In the genomic region with DNA sequence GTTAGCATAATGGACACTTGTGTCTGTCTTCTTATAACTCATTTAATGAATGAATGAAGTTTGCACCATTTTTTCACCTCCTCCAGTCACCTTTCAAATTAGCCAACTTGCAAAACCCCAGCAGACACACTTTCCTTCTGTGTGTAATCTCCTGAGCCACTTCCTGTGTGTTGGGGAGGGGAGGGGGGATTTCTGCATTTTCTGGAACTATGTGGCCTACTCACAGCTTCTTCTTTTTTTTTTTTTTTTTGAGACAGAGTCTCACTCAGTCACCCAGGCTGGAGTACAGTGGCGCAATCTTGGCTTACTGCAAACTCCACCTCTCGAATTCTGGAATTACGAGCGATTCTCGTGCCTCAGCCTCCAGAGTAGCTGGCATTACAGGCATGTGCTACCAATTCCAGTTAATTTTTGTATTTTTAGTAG, we compare ENCODE assay signal across 10 cellular contexts. TPM values are rescaled to one million over a fixed set of nuclear protein-coding genes. Genes with fewer than 3 reads are reported as not detected.
DNase-seq lines count a peak whose midpoint lies in the region; ATAC-seq and TF ChIP-seq lines count a peak whose summit lies in the region.
"Had no signal": no experiment of that assay in that cellular context is flagged by ENCODE, and none has a peak within 500 bp of the region (broad histone marks: within the 10 kb centered on the region; RNA-seq: fewer than 3 reads in every experiment).

No MANE protein-coding gene starts in this region.

- H3K4ac ChIP-seq in IMR-90 (ENCODE audit: low read depth, low read length): no peak overlapping the region

- H2BK15ac ChIP-seq in IMR-90 (ENCODE audit: low read depth, low read length): no peak overlapping the region

- CTCF ChIA-PET in IMR-90 (lab: Yijun Ruan, JAX): no interaction called here

- dilution Hi-C loops in IMR-90 (cut with HindIII; ENCODE audit: low sequenced_read_pairs, unreplicated experiment): no loop called here

- no peaks in the 10 kb centered on the region for H3K9me3 Mint-ChIP-seq in activated naive CD8-positive, alpha-beta T cell treated with anti-CD3 and anti-CD28 coated beads, Interleukin-2, amount 10 ng/mL, durations not matched to agents 7 days and 5 days

- H3K4me3 Mint-ChIP-seq in activated naive CD8-positive, alpha-beta T cell treated with anti-CD3 and anti-CD28 coated beads, Interleukin-2, amount 10 ng/mL, durations not matched to agents 7 days and 5 days: peak overlapping the region; percentile 9

- in situ Hi-C loops in IMR-90 (cut with MboI; ENCODE audit: low sequenced_read_pairs): no loop called here

- intact Hi-C loops in IMR-90 (cut with micrococcal nuclease): no loop called here
- intact Hi-C loops in lower lobe of right lung (cut with DNase I): no loop called here

- no peak overlapping the region for H3K56ac ChIP-seq in IMR-90 (ENCODE audit: extremely low read depth, insufficient read depth, low read length)

- TF ChIP-seq RAD21 in IMR-90 (IDR thresholded peaks at IDR 0.05; ENCODE audit: low read length): no peak

- no peak overlapping the region for H2BK5ac ChIP-seq in IMR-90 (ENCODE audit: low read depth, low read length, poor library complexity, severe bottlenecking)

- H3K18ac ChIP-seq in IMR-90 (ENCODE audit: low read depth, low read length): no peak overlapping the region

- no peaks in the 10 kb centered on the region for H3K36me3 Mint-ChIP-seq in activated naive CD8-positive, alpha-beta T cell treated with anti-CD3 and anti-CD28 coated beads, Interleukin-2, amount 10 ng/mL, durations not matched to agents 7 days and 5 days

- H4K8ac ChIP-seq in IMR-90 (ENCODE audit: low read depth in 2 of 2, low read length in 2 of 2): no peak overlapping the region

- no TSS peak for BruUV-seq in IMR-90 (replicated peaks; lab: Mats Ljungman, UMichigan)

- H3K9me1 ChIP-seq in IMR-90 (ENCODE audit: insufficient read depth, low read length): no peaks in the 10 kb centered on the region

- no peaks in the 10 kb centered on the region for H4K20me1 ChIP-seq in BLaER1 treated with 17β-estradiol and CSF1 and Interleukin-3, amounts not matched to agents 10 nM and 100 nM
- H4K20me1 ChIP-seq in IMR-90 (ENCODE audit: insufficient read depth, low read length) (no peaks in the 10 kb centered on the region), MM.1S (ENCODE audit: insufficient read depth, low read length) (no peaks in the 10 kb centered on the region)

- peaks cover 0 to 11% (median 0%) of the 10 kb centered on the region in 11 experiments; a peak in 2 of 22 replicates for H3K36me3 ChIP-seq in BLaER1 treated with 17β-estradiol and CSF1 and Interleukin-3, amounts not matched to agents 10 nM and 100 nM
- no peaks in the 10 kb centered on the region for H3K36me3 ChIP-seq in IMR-90 (ENCODE audit: control insufficient read depth, insufficient read depth, low read length)
- H3K36me3 ChIP-seq in lower lobe of right lung: no peaks in the 10 kb centered on the region
- no peaks in the 10 kb centered on the region for H3K36me3 ChIP-seq in MM.1S (replicated peaks; ENCODE audit: insufficient read depth, low read length)
- no peaks in the 10 kb centered on the region for H3K36me3 ChIP-seq in H7 (replicated peaks; ENCODE audit: control insufficient read depth, insufficient read depth, low read length)

- H3K4me2 ChIP-seq in BLaER1 treated with 17β-estradiol and CSF1 and Interleukin-3, amounts not matched to agents 10 nM and 100 nM: peak overlapping the region; percentile 31 to 98 (median 81); a peak in 20 of 22 replicates
- H3K4me2 ChIP-seq in IMR-90 (ENCODE audit: low read depth, low read length) (no peak overlapping the region), MM.1S (ENCODE audit: low read depth, low read length) (no peak overlapping the region)

- ATAC-seq in IMR-90 (ENCODE audit: low read depth) (no peak), lower lobe of right lung (peak; percentile 55 to 73), GM21619 (IDR thresholded peaks at IDR 0.05; ENCODE audit: unreplicated experiment) (no peak)
- peak; percentile 80 for ATAC-seq in activated naive CD8-positive, alpha-beta T cell treated with anti-CD3 and anti-CD28 coated beads, Interleukin-2, amount 10 ng/mL, durations not matched to agents 7 days and 5 days (ENCODE audit: low read depth)

- no peak overlapping the region for H2BK20ac ChIP-seq in IMR-90 (ENCODE audit: low read depth, low read length)

- H3K4me3 ChIP-seq in BLaER1 treated with 17β-estradiol and CSF1 and Interleukin-3, amounts not matched to agents 10 nM and 100 nM: no peak overlapping the region
- H3K4me3 ChIP-seq in IMR-90 (ENCODE audit: insufficient read depth, low read depth, low read length) (no peak overlapping the region), lower lobe of right lung (no peak overlapping the region), MM.1S (ENCODE audit: low read length) (no peak overlapping the region), H7 (ENCODE audit: insufficient read depth, low read depth, low read length) (no peak overlapping the region)
- H3K4me3 ChIP-seq: psoas muscle had no signal

- H3K9me2 ChIP-seq in MM.1S (replicated peaks; ENCODE audit: insufficient read depth, low read length): no peaks in the 10 kb centered on the region

- peaks cover 0 to 11% (median 0%) of the 10 kb centered on the region in 11 experiments; a peak in 2 of 22 replicates for H3K9me3 ChIP-seq in BLaER1 treated with 17β-estradiol and CSF1 and Interleukin-3, amounts not matched to agents 10 nM and 100 nM (replicated peaks in 1 of 11)
- H3K9me3 ChIP-seq in IMR-90 (ENCODE audit: control insufficient read depth, insufficient read depth, low read length) (no peaks in the 10 kb centered on the region), lower lobe of right lung (no peaks in the 10 kb centered on the region), MM.1S (replicated peaks; ENCODE audit: insufficient read depth, low read length) (no peaks in the 10 kb centered on the region)
- H3K9me3 ChIP-seq: psoas muscle had no signal

- no peak overlapping the region for H3K23ac ChIP-seq in IMR-90 (ENCODE audit: low read depth, low read length)

- 0 out of 2 replicates have a peak overlapping the region, but pooled peaks have one; percentile 41 for H3K14ac ChIP-seq in IMR-90 (replicated peaks; ENCODE audit: low read depth, low read length)

- no peak for TF ChIP-seq POLR2A in IMR-90 (IDR thresholded peaks at IDR 0.05; ENCODE audit: low read depth, low read length)

- H3K27ac ChIP-seq in BLaER1 treated with 17β-estradiol and CSF1 and Interleukin-3, amounts not matched to agents 10 nM and 100 nM: peak overlapping the region; percentile 58 to 97 (median 86)
- H3K27ac ChIP-seq in IMR-90 (ENCODE audit: insufficient read depth, low read length) (no peak overlapping the region), lower lobe of right lung (peak overlapping the region; percentile 85), MM.1S (ENCODE audit: low read length) (no peak overlapping the region)
- H3K27ac ChIP-seq: psoas muscle had no signal

- H2AFZ ChIP-seq in IMR-90 (replicated peaks; ENCODE audit: low read length, poor library complexity) (no peak overlapping the region), MM.1S (ENCODE audit: low read length) (no peak overlapping the region)

- POLR2A ChIA-PET in IMR-90 (lab: Charles Lee; ENCODE audit: unreplicated experiment): no interaction called here
- POLR2A ChIA-PET in activated naive CD8-positive, alpha-beta T cell treated with anti-CD3 and anti-CD28 coated beads, Interleukin-2, amount 10 ng/mL, durations not matched to agents 7 days and 5 days (lab: Charles Lee): interaction anchor here (0.6 kb wide), 1 partner anchor 737 kb away, joined by 4 read pairs; no protein-coding TSS in a partner anchor

- no peak overlapping the region for H4K5ac ChIP-seq in IMR-90 (ENCODE audit: low read depth, low read length)

- no peak overlapping the region for H3K27ac Mint-ChIP-seq in activated naive CD8-positive, alpha-beta T cell treated with anti-CD3 and anti-CD28 coated beads, Interleukin-2, amount 10 ng/mL, durations not matched to agents 7 days and 5 days

- peaks cover 14 to 99% (median 83%) of the 10 kb centered on the region in 10 experiments; a peak in 18 of 20 replicates for H3K4me1 ChIP-seq in BLaER1 treated with 17β-estradiol and CSF1 and Interleukin-3, amounts not matched to agents 10 nM and 100 nM
- H3K4me1 ChIP-seq in IMR-90 (ENCODE audit: control insufficient read depth, insufficient read depth, low read length) (no peaks in the 10 kb centered on the region), lower lobe of right lung (peaks cover 62% of the 10 kb centered on the region), MM.1S (ENCODE audit: low read length) (no peaks in the 10 kb centered on the region)
- H3K4me1 ChIP-seq: psoas muscle had no signal

- H2BK120ac ChIP-seq in IMR-90 (ENCODE audit: low read depth, low read length): no peak overlapping the region

- H3K79me2 ChIP-seq in MM.1S (ENCODE audit: low read length): no peaks in the 10 kb centered on the region

- no peak overlapping the region for H2AK5ac ChIP-seq in IMR-90 (ENCODE audit: low read depth, low read length)

- H2AK9ac ChIP-seq in IMR-90 (replicated peaks; ENCODE audit: low read depth, low read length, poor library complexity): no peak overlapping the region

- no peak overlapping the region for H4K91ac ChIP-seq in IMR-90 (ENCODE audit: insufficient read depth, low read depth, low read length)

- peak; percentile 65 for DNase-seq in IMR-90
- DNase-seq in activated naive CD8-positive, alpha-beta T cell treated with anti-CD3 and anti-CD28 coated beads, Interleukin-2, amount 10 ng/mL, durations not matched to agents 7 days and 5 days: no peak
- DNase-seq in lower lobe of right lung: peak; percentile 84
- DNase-seq in MM.1S: no peak
- no peak for DNase-seq in RPMI8226
- no peak for DNase-seq in H7

- no peaks in the 10 kb centered on the region for H3K79me1 ChIP-seq in IMR-90 (ENCODE audit: low read depth in 1 of 2, low read length in 2 of 2)

- H3K27me3 ChIP-seq in BLaER1 treated with 17β-estradiol and CSF1 and Interleukin-3, amounts not matched to agents 10 nM and 100 nM: no peaks in the 10 kb centered on the region
- H3K27me3 ChIP-seq in IMR-90 (ENCODE audit: control insufficient read depth, insufficient read depth, low read length) (no peaks in the 10 kb centered on the region), lower lobe of right lung (ENCODE audit: low read depth) (no peaks in the 10 kb centered on the region), MM.1S (replicated peaks; ENCODE audit: insufficient read depth, low read length) (no peaks in the 10 kb centered on the region), H7 (ENCODE audit: control insufficient read depth, insufficient read depth, low read length) (no peaks in the 10 kb centered on the region)

- H3F3A ChIP-seq in MM.1S (ENCODE audit: insufficient read depth, low read length): no peaks in the 10 kb centered on the region

- no peak for TF ChIP-seq CTCF in IMR-90 (conservative IDR thresholded peaks at IDR 0.05; ENCODE audit: low read depth, low read length)
- TF ChIP-seq CTCF in lower lobe of right lung (IDR thresholded peaks at IDR 0.05): no peak
- no peak for TF ChIP-seq CTCF in MM.1S (IDR thresholded peaks at IDR 0.05; ENCODE audit: low read length)

- H3K9ac ChIP-seq in BLaER1 treated with 17β-estradiol and CSF1 and Interleukin-3, amounts not matched to agents 10 nM and 100 nM: peak overlapping the region; percentile 33 to 89 (median 65); a peak in 16 of 22 replicates
- no peak overlapping the region for H3K9ac ChIP-seq in IMR-90 (ENCODE audit: low read depth, low read length)
- H3K9ac ChIP-seq in MM.1S (ENCODE audit: low read length): no peak overlapping the region

- H3K27me3 Mint-ChIP-seq in activated naive CD8-positive, alpha-beta T cell treated with anti-CD3 and anti-CD28 coated beads, Interleukin-2, amount 10 ng/mL, durations not matched to agents 7 days and 5 days: peaks cover 1% of the 10 kb centered on the region

- peaks cover 16% of the 10 kb centered on the region for H3K4me1 Mint-ChIP-seq in activated naive CD8-positive, alpha-beta T cell treated with anti-CD3 and anti-CD28 coated beads, Interleukin-2, amount 10 ng/mL, durations not matched to agents 7 days and 5 days

- WGBS in IMR-90 (ENCODE audit: extremely low coverage in 2 of 2, insufficient read length in 1 of 2), 2 experiments: no CpG with 5 or more reads among the region's 5 CpGs

RNA-seq across cellular contexts. Expression of gene SERPINA1, which starts 4.1 kb away (rescaled TPM):
- total RNA-seq in IMR-90 (2012; rRNA removed) (0.54 and 0.56 TPM in 2 replicates), lower lobe of right lung (994 TPM)
- polyA plus RNA-seq in IMR-90 (2012; rRNA removed): 1.2 and 1.4 TPM in 2 replicates
- 0.85 and 1.2 TPM in 2 replicates for polyA plus RNA-seq in IMR-90 (2012; cell fraction: cytosol; rRNA removed)
- 0.29 and 0.33 TPM in 2 replicates for polyA plus RNA-seq in IMR-90 (2012; cell fraction: nucleus; rRNA removed; ENCODE audit: low replicate concordance)
- total RNA-seq in activated naive CD8-positive, alpha-beta T cell treated with anti-CD3 and anti-CD28 coated beads, Interleukin-2, amount 10 ng/mL, durations not matched to agents 7 days and 5 days: under 1 TPM in 1 of 2 experiments, not detected in 1; 0.20 TPM
- total RNA-seq in H7 (2014; rRNA removed; shearing (Covaris generic)): 0.18 TPM in 1 of 2 replicates, not detected in the other

RNA-seq across cellular contexts. Expression of gene SERPINA2, which starts 26.0 kb away (rescaled TPM):
- total RNA-seq in IMR-90 (2012; rRNA removed): not detected in 2 replicates
- polyA plus RNA-seq in IMR-90 (2012; rRNA removed): not detected in 2 replicates
- not detected in 2 replicates for polyA plus RNA-seq in IMR-90 (2012; cell fraction: cytosol; rRNA removed)
- not detected in 2 replicates for polyA plus RNA-seq in IMR-90 (2012; cell fraction: nucleus; rRNA removed; ENCODE audit: low replicate concordance)
- total RNA-seq in activated naive CD8-positive, alpha-beta T cell treated with anti-CD3 and anti-CD28 coated beads, Interleukin-2, amount 10 ng/mL, durations not matched to agents 7 days and 5 days: not detected
- not detected for total RNA-seq in lower lobe of right lung
- total RNA-seq in H7 (2014; rRNA removed; shearing (Covaris generic)): not detected in 2 replicates
- total RNA-seq: psoas muscle; T-helper 2 cell treated with Interferon-gamma antibody and Interleukin-4, amounts not matched to agents 100 ng/mL and 5 ng/mL, for 36 hours had no signal
- polyA plus RNA-seq: psoas muscle had no signal

Comparison
In these comparisons a context has a peak if more than half of its experiments do, and no peak if none do; other contexts are left out.
1. H3K27ac ChIP-seq: peak in BLaER1 treated with 17β-estradiol and CSF1 and Interleukin-3, amounts not matched to agents 10 nM and 100 nM (11 of 11) and lower lobe of right lung (single experiment); none in IMR-90 (single experiment) and MM.1S (single experiment).
2. H3K4me2 ChIP-seq: peak in BLaER1 treated with 17β-estradiol and CSF1 and Interleukin-3, amounts not matched to agents 10 nM and 100 nM (11 of 11); none in IMR-90 (single experiment) and MM.1S (single experiment).
3. H3K9ac ChIP-seq: peak in BLaER1 treated with 17β-estradiol and CSF1 and Interleukin-3, amounts not matched to agents 10 nM and 100 nM (11 of 11); none in IMR-90 (single experiment) and MM.1S (single experiment).
4. ATAC-seq: peak in activated naive CD8-positive, alpha-beta T cell treated with anti-CD3 and anti-CD28 coated beads, Interleukin-2, amount 10 ng/mL, durations not matched to agents 7 days and 5 days (single experiment) and lower lobe of right lung (2 of 2); none in IMR-90 (single experiment) and GM21619 (single experiment).
5. DNase-seq: peak in IMR-90 (single experiment) and lower lobe of right lung (single experiment); none in activated naive CD8-positive, alpha-beta T cell treated with anti-CD3 and anti-CD28 coated beads, Interleukin-2, amount 10 ng/mL, durations not matched to agents 7 days and 5 days (single experiment), MM.1S (single experiment), RPMI8226 (single experiment) and H7 (single experiment).
6. RNA of gene SERPINA1, which starts 4.1 kb away (total RNA-seq): 994 TPM in lower lobe of right lung (single experiment); 0.54 to 0.56 TPM in IMR-90, 0.20 TPM in activated naive CD8-positive, alpha-beta T cell treated with anti-CD3 and anti-CD28 coated beads, Interleukin-2, amount 10 ng/mL, durations not matched to agents 7 days and 5 days and 0.18 TPM in H7; every median in the first group is over 100 times any median in the second.